ENCODE assay signal across 9 cellular contexts in genomic region chr1:187570166-187570565, GRCh38.
"Had no signal": no experiment of that assay in that cellular context is flagged by ENCODE, and none has a peak within 500 bp of the region (broad histone marks: within the 10 kb centered on the region; RNA-seq: fewer than 3 reads in every experiment).

No MANE protein-coding gene starts in this region.

- DNase-seq: GOT3, H7, HFFc6, Karpas-422, KBM-7 had no signal

- ATAC-seq: HCT116 had no signal

- H3K9me3 ChIP-seq: HAP-1 had no signal

- H3K27ac ChIP-seq: HL-60, KMS-11 had no signal

- H3K4me2 ChIP-seq: KMS-11 had no signal

- H3K36me3 ChIP-seq: HAP-1 had no signal

- H3K9ac ChIP-seq: KMS-11 had no signal

- H3K4me1 ChIP-seq: HAP-1 had no signal

- H3K4me3 ChIP-seq: HAP-1 had no signal
